ENCODE assay signal across 2 cellular contexts in the genomic region with DNA sequence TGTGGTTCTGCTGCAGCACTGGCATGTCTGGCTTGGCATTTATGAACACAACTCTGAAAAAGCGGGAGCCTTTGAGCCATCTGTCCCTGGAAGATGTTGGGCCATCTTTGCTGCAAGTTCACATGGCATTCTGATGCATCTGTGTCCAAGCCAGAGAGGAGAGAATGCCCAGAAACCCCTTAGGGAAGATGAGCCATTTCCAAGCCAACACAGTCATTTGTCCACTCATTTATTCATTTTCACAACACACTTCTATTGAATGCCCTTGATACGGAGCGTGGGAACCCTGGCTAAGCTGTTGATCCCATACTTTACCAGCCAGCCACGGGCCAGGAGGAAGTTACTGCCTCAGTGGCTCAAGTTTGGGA.
TF ChIP-seq lines count a peak whose summit lies in the region.

No MANE protein-coding gene starts in this region.

TF ChIP-seq in GM23338, 12 proteins besides CTCF, POLR2A, EP300 and RAD21 (continued from another document):
- TF ChIP-seq, protein P1, sequence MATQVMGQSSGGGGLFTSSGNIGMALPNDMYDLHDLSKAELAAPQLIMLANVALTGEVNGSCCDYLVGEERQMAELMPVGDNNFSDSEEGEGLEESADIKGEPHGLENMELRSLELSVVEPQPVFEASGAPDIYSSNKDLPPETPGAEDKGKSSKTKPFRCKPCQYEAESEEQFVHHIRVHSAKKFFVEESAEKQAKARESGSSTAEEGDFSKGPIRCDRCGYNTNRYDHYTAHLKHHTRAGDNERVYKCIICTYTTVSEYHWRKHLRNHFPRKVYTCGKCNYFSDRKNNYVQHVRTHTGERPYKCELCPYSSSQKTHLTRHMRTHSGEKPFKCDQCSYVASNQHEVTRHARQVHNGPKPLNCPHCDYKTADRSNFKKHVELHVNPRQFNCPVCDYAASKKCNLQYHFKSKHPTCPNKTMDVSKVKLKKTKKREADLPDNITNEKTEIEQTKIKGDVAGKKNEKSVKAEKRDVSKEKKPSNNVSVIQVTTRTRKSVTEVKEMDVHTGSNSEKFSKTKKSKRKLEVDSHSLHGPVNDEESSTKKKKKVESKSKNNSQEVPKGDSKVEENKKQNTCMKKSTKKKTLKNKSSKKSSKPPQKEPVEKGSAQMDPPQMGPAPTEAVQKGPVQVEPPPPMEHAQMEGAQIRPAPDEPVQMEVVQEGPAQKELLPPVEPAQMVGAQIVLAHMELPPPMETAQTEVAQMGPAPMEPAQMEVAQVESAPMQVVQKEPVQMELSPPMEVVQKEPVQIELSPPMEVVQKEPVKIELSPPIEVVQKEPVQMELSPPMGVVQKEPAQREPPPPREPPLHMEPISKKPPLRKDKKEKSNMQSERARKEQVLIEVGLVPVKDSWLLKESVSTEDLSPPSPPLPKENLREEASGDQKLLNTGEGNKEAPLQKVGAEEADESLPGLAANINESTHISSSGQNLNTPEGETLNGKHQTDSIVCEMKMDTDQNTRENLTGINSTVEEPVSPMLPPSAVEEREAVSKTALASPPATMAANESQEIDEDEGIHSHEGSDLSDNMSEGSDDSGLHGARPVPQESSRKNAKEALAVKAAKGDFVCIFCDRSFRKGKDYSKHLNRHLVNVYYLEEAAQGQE (IDR thresholded peaks at IDR 0.05; ENCODE audit: unreplicated experiment) = no peak
- TF ChIP-seq ETS1 (IDR thresholded peaks at IDR 0.05) = no peak
- TF ChIP-seq EZH2 (IDR thresholded peaks at IDR 0.05; ENCODE audit: low read depth, unreplicated experiment) = no peak
- TF ChIP-seq ZNF331 (CRISPR knock-in tag; IDR thresholded peaks at IDR 0.05; ENCODE audit: low read depth) = no peak

TF ChIP-seq in GM12878, 131 proteins besides CTCF, POLR2A, EP300 and RAD21 (continued from another document):
- TF ChIP-seq ATF2 (IDR thresholded peaks at IDR 0.05; ENCODE audit: low read length) (no peak), BRCA1 (IDR thresholded peaks at IDR 0.05; ENCODE audit: low read depth, low read length) (no peak), USF2 (IDR thresholded peaks at IDR 0.05; ENCODE audit: borderline replicate concordance, low read depth, low read length) (no peak), NR2C1 (IDR thresholded peaks at IDR 0.05) (no peak), ATF3 (IDR thresholded peaks at IDR 0.05; ENCODE audit: borderline replicate concordance, extremely low read depth, low read depth, low read length) (no peak), YBX1 (IDR thresholded peaks at IDR 0.05) (no peak), NR2C2 (IDR thresholded peaks at IDR 0.05; ENCODE audit: borderline replicate concordance, control insufficient read depth, insufficient read length, low read depth) (no peak), HSF1 (IDR thresholded peaks at IDR 0.05; ENCODE audit: low read depth, low read length) (no peak), STAT3 (IDR thresholded peaks at IDR 0.05; ENCODE audit: low read depth, low read length) (no peak), CHD4 (IDR thresholded peaks at IDR 0.05) (no peak), ASH2L (IDR thresholded peaks at IDR 0.05; ENCODE audit: borderline replicate concordance, low read depth) (no peak), FOXM1 (IDR thresholded peaks at IDR 0.05; ENCODE audit: low read depth, low read length) (no peak), NFIC (IDR thresholded peaks at IDR 0.05; ENCODE audit: low read depth, low read length) (no peak), RCOR1 (conservative IDR thresholded peaks at IDR 0.05; ENCODE audit: low read depth, low read length) (no peak), ZZZ3 (IDR thresholded peaks at IDR 0.05; ENCODE audit: control insufficient read depth, insufficient read length, low read depth) (no peak)
- TF ChIP-seq, protein P2, sequence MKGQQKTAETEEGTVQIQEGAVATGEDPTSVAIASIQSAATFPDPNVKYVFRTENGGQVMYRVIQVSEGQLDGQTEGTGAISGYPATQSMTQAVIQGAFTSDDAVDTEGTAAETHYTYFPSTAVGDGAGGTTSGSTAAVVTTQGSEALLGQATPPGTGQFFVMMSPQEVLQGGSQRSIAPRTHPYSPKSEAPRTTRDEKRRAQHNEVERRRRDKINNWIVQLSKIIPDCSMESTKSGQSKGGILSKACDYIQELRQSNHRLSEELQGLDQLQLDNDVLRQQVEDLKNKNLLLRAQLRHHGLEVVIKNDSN (IDR thresholded peaks at IDR 0.05; ENCODE audit: borderline replicate concordance, extremely low read length, insufficient read depth, low read depth, low read length) = no peak
- TF ChIP-seq, protein P3, sequence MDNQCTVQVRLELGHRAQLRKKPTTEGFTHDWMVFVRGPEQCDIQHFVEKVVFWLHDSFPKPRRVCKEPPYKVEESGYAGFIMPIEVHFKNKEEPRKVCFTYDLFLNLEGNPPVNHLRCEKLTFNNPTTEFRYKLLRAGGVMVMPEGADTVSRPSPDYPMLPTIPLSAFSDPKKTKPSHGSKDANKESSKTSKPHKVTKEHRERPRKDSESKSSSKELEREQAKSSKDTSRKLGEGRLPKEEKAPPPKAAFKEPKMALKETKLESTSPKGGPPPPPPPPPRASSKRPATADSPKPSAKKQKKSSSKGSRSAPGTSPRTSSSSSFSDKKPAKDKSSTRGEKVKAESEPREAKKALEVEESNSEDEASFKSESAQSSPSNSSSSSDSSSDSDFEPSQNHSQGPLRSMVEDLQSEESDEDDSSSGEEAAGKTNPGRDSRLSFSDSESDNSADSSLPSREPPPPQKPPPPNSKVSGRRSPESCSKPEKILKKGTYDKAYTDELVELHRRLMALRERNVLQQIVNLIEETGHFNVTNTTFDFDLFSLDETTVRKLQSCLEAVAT (IDR thresholded peaks at IDR 0.05) = no peak
